8 cellular contexts compared by ENCODE assay signal in the genomic region with DNA sequence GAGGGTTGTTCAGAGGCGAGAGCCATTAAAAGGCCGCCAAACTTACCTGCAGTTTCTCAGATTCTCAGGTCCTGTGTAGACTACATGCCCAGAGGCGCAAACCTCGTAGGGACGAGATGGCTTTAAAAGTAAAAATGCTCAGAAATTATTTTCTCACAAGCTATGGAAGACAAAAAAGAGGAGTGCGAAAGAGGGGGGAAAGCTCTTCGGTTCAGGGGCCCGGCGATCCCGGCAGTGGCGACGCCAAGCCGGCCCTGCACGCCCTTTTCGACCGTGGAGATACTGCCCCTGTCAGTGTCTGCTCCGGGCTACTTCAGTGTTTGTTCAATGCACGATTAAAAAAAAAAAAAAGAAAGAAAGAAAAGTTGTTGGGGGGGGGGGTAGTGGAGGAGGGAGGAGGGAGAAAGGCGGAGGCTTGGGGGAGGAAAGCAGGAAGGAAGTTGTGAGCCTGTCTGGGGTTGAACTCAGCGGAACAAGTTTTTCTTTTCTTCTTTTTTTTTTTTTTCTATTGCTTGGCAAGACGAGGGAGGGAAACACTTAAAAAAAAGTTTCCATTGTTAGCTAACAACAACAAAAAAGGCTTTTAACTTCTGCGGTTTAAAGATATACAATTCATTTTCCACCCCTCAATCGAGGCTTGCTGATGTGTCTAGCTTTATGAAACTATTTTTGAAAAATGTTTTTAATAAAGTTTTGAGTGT. TPM values are rescaled to one million over a fixed set of nuclear protein-coding genes. Genes with fewer than 3 reads are reported as not detected.
DNase-seq lines count a peak whose midpoint lies in the region; ATAC-seq, FAIRE-seq and TF ChIP-seq lines count a peak whose summit lies in the region.

A gene (minus strand): TSS at position 288 of the 701 bp plus-strand sequence. CDS start 1,824 bp downstream, outside the sequence.

- TF ChIP-seq CTCF in GM12878 (IDR thresholded peaks at IDR 0.05 in 2 of 3, conservative IDR thresholded peaks at IDR 0.05 in 1 of 3; ENCODE audit: control insufficient read depth in 2 of 3, extremely low read depth in 1 of 3, insufficient read depth in 1 of 3, low read depth in 3 of 3, low read length in 3 of 3): no peak

- SMC1A ChIA-PET in GM12878 (lab: Charles Lee; ENCODE audit: uncharacterized antibody, unreplicated experiment): interaction anchor here (0.9 to 4.3 kb wide), 15 partner anchors 8 to 104 kb away, joined by 3 to 28 read pairs (median 10); no protein-coding TSS in a partner anchor

- H3K36me3 ChIP-seq in GM12878 (ENCODE audit: control insufficient read depth in 2 of 2, insufficient read depth in 2 of 2, low read length in 1 of 2): peaks cover 0 to 10% of the 10 kb centered on the region in 2 experiments; a peak in 2 of 4 replicates

- RAD21 ChIA-PET in GM12878 (lab: Charles Lee; ENCODE audit: unreplicated experiment): interaction anchor here (0.6 to 4.2 kb wide), 23 partner anchors 8 to 802 kb away, joined by 3 to 31 read pairs (median 5); no protein-coding TSS in a partner anchor

- peaks cover 29% of the 10 kb centered on the region for H3K4me1 ChIP-seq in GM12878 (ENCODE audit: control insufficient read depth, insufficient read depth, low read length)

- POLR2A ChIA-PET in T-cell (lab: Charles Lee) (interaction anchor here (0.6 to 1.4 kb wide), 26 partner anchors 9 to 1130 kb away, joined by 3 to 12 read pairs (median 5); a partner anchor contains a TSS), GM12878 (lab: Charles Lee) (interaction anchor here (0.6 to 4.2 kb wide), 15 partner anchors 9 to 284 kb away, joined by 3 to 32 read pairs (median 4); no protein-coding TSS in a partner anchor)

- H3K27me3 Mint-ChIP-seq in T-cell: no peaks in the 10 kb centered on the region

- no peaks in the 10 kb centered on the region for H3K27me3 ChIP-seq in GM12878 (replicated peaks in 1 of 2; ENCODE audit: control insufficient read depth in 2 of 2, insufficient read depth in 2 of 2, low read length in 1 of 2)

- peak within 1 kb of the TSS; percentile 75 for H2AFZ ChIP-seq in GM12878 (ENCODE audit: control insufficient read depth, low read depth, low read length)

- no peaks in the 10 kb centered on the region; the same call in 2 of the 3 replicates for H3K9me3 ChIP-seq in GM12878 (replicated peaks; ENCODE audit: control insufficient read depth, insufficient read depth, low read length)

- peaks cover 50% of the 10 kb centered on the region for H3K79me2 ChIP-seq in GM12878 (ENCODE audit: control insufficient read depth, insufficient read depth, low read length)

- peak within 1 kb of the TSS; percentile 87 for H3K27ac ChIP-seq in GM12878 (ENCODE audit: control insufficient read depth, insufficient read depth)

- TF ChIP-seq RAD21 in GM12878 (IDR thresholded peaks at IDR 0.05; ENCODE audit: insufficient read depth, low read depth, low read length): peak; percentile 22; the same call in 1 of the 2 replicates

- H3K4me1 Mint-ChIP-seq in T-cell: peaks cover 34 to 43% (median 38%) of the 10 kb centered on the region in 3 donors

- no peaks in the 10 kb centered on the region for H3K9me3 Mint-ChIP-seq in T-cell

- peak within 1 kb of the TSS; percentile 96 to 98 for H3K27ac Mint-ChIP-seq in T-cell

- TF ChIP-seq EP300 in GM12878 (IDR thresholded peaks at IDR 0.05; ENCODE audit: borderline replicate concordance in 1 of 2, control insufficient read depth in 1 of 2, low read depth in 2 of 2, low read length in 2 of 2): no peak

- peak; percentile 30 for ATAC-seq in HG03342 (IDR thresholded peaks at IDR 0.05; ENCODE audit: unreplicated experiment)
- peak; percentile 56 to 77 (median 58) for ATAC-seq in T-cell (replicated peaks in 1 of 4)
- peak; percentile 21 for ATAC-seq in GM12878

- peak; percentile 47 for DNase-seq in ELF-1 (ENCODE audit: low read depth, low spot score)
- DNase-seq in T-cell: peak; percentile 47 to 81 (median 65)
- DNase-seq in GM12878 (ENCODE audit: low read depth, low spot score): no peak
- peak; percentile 53 for DNase-seq in hepatic stellate cell (ENCODE audit: low spot score)
- peak; percentile 66 for DNase-seq in retina
- no peak for DNase-seq in HuH-7.5 (ENCODE audit: low spot score)
- DNase-seq in NCI-H446 treated with DMSO at 0.1 percent for 48 hours (lab: John Stamatoyannopoulos, UW): no peak

- WGBS in GM12878 (ENCODE audit: insufficient coverage, insufficient replicate concordance, low lambda C conversion rate, missing lambda C conversion rate): under 1% methylated on average over 21 of the region's 23 CpGs

- no TSS peak for BruUV-seq in GM12878 (replicated peaks; lab: Mats Ljungman, UMichigan)

- peak within 1 kb of the TSS; percentile 81 for H3K9ac ChIP-seq in GM12878 (ENCODE audit: control insufficient read depth, insufficient read depth, low read length)

- H4K20me1 ChIP-seq in GM12878 (ENCODE audit: control insufficient read depth, insufficient read depth): no peaks in the 10 kb centered on the region; the same call in 1 of the 2 replicates

- intact Hi-C loops in GM12878 (cut with micrococcal nuclease; ENCODE audit: unreplicated experiment): loop anchor here (2.0 to 10.0 kb wide), 3 partner anchors 48 to 334 kb away; a partner anchor contains a TSS

- CTCF ChIA-PET in T-cell (lab: Charles Lee): interaction anchor here (0.7 to 1.3 kb wide), 8 partner anchors 31 to 201 kb away, joined by 3 to 6 read pairs (median 4); a partner anchor contains a TSS
- CTCF ChIA-PET in GM12878 (lab: Yijun Ruan, JAX): interaction anchor here (0.8 to 2.4 kb wide), 13 partner anchors 7 to 113 kb away, joined by 3 to 10 read pairs (median 4); no protein-coding TSS in a partner anchor

- peak within 1 kb of the TSS; percentile 94 for H3K4me2 ChIP-seq in GM12878 (ENCODE audit: control insufficient read depth, insufficient read depth)

- H3K36me3 Mint-ChIP-seq in T-cell: peaks cover 24% of the 10 kb centered on the region

- FAIRE-seq in GM12878 (lab: Jason Lieb, UNC): peak; percentile 57

- H3K4me3 ChIP-seq in GM12878: peak within 1 kb of the TSS; percentile 98

- in situ Hi-C loops in GM12878 (cut with MboI): loop anchor here (10.0 kb wide), 1 partner anchor 86 kb away; no protein-coding TSS in a partner anchor

- peak within 1 kb of the TSS; percentile 85 to 95 (median 90) for H3K4me3 Mint-ChIP-seq in T-cell

- peak; percentile 66 for TF ChIP-seq POLR2A in GM12878 (IDR thresholded peaks at IDR 0.05; ENCODE audit: low read depth, low read length)

TF ChIP-seq in GM12878, 131 proteins besides CTCF, POLR2A, EP300 and RAD21 (continues in another document):
- peak; percentile 13 for TF ChIP-seq SP1 (IDR thresholded peaks at IDR 0.05; ENCODE audit: low read depth, low read length)
- TF ChIP-seq, protein P1, sequence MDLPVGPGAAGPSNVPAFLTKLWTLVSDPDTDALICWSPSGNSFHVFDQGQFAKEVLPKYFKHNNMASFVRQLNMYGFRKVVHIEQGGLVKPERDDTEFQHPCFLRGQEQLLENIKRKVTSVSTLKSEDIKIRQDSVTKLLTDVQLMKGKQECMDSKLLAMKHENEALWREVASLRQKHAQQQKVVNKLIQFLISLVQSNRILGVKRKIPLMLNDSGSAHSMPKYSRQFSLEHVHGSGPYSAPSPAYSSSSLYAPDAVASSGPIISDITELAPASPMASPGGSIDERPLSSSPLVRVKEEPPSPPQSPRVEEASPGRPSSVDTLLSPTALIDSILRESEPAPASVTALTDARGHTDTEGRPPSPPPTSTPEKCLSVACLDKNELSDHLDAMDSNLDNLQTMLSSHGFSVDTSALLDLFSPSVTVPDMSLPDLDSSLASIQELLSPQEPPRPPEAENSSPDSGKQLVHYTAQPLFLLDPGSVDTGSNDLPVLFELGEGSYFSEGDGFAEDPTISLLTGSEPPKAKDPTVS (IDR thresholded peaks at IDR 0.05; ENCODE audit: low read depth, low read length): no peak
- TF ChIP-seq POLR2AphosphoS2 (IDR thresholded peaks at IDR 0.05; ENCODE audit: low read depth, low read length): no peak
- TF ChIP-seq TAF1 (IDR thresholded peaks at IDR 0.05; ENCODE audit: borderline replicate concordance, low read depth, low read length): peak; percentile 39; the same call in 1 of the 2 replicates
- TF ChIP-seq CHD2 (IDR thresholded peaks at IDR 0.05; ENCODE audit: borderline replicate concordance, low read depth, low read length): 0 out of 2 replicates have a peak, but pooled peaks have one; percentile 20
- TF ChIP-seq BRCA1 (IDR thresholded peaks at IDR 0.05; ENCODE audit: low read depth, low read length): no peak
- TF ChIP-seq ZNF384 (IDR thresholded peaks at IDR 0.05; ENCODE audit: borderline replicate concordance, low read depth, low read length): peak; percentile 96
- TF ChIP-seq MXI1 (IDR thresholded peaks at IDR 0.05; ENCODE audit: low read depth, low read length): peak; percentile 25; the same call in 1 of the 2 replicates
- TF ChIP-seq ZSCAN29 (IDR thresholded peaks at IDR 0.05): peak; percentile 79
- no peak for TF ChIP-seq CHD4 (IDR thresholded peaks at IDR 0.05)

RNA-seq across cellular contexts. Expression of the gene that starts here (rescaled TPM):
- 100 to 1,000 TPM; 153 to 351 (median 179) TPM for total RNA-seq in T-cell
- 128 and 140 TPM in 2 replicates for total RNA-seq in GM12878 (2013; cell fraction: nucleolus; rRNA removed)
- 16.5 and 17.5 TPM in 2 replicates for total RNA-seq in GM12878 (2014; rRNA removed)
- 14.2 and 14.6 TPM in 2 replicates for total RNA-seq in GM12878 (2014; rRNA removed; fragmentation: Illumina TruSeq; extraction: Trizol)
- 34.4 and 38.7 TPM in 2 replicates for total RNA-seq in GM12878 (2021)
- polyA plus RNA-seq in GM12878 (2011; ENCODE audit: low read depth): 4.5 TPM
- polyA plus RNA-seq in GM12878 (2011; rRNA removed): 8.8 and 11.6 TPM in 2 replicates
- 12.4 and 12.8 TPM in 2 replicates for polyA plus RNA-seq in GM12878 (2011; cell fraction: cytosol; rRNA removed)
- polyA plus RNA-seq in GM12878 (2011; cell fraction: nucleus; rRNA removed): 20.1 and 27.3 TPM in 2 replicates
- 10.6 and 14.4 TPM in 2 replicates for polyA plus RNA-seq in GM12878 (2012)
- 8.8 and 14.7 TPM in 2 replicates for polyA plus RNA-seq in GM12878 (2014; fragmentation: Illumina TruSeq; extraction: Trizol)
- 1 to 10 TPM; 1.3 TPM for polyA plus RNA-seq in GM12878 (2014; fragmentation: Nextera tagmentation; extraction: Ambion mirVana)
- 20.3 and 20.9 TPM in 2 replicates for polyA plus RNA-seq in GM12878 (2014; rRNA removed)
- 1 to 10 TPM; 2.2 to 5.2 TPM for polyA plus RNA-seq in GM12878 (2016; fragmentation: Nextera tagmentation; extraction: Ambion mirVana)
- polyA minus RNA-seq in GM12878 (2011; rRNA and poly(A)+ RNA removed): 18.1 and 33.2 TPM in 2 replicates
- polyA minus RNA-seq in GM12878 (2011; cell fraction: cytosol; rRNA and poly(A)+ RNA removed): 11.4 and 12.6 TPM in 2 replicates
- polyA minus RNA-seq in GM12878 (2011; cell fraction: nucleus; rRNA and poly(A)+ RNA removed): 28.3 and 47.7 TPM in 2 replicates

Comparison
In these comparisons a context has a peak if more than half of its experiments do, and no peak if none do; other contexts are left out.
1. DNase-seq: peak in ELF-1 (single experiment), T-cell (34 of 34), hepatic stellate cell (single experiment) and retina (single experiment); none in GM12878 (single experiment), HuH-7.5 (single experiment) and NCI-H446 treated with DMSO at 0.1 percent for 48 hours (single experiment).
2. Peak in every context shown above with its lines, with median percentiles within 50 percentile points of each other: ATAC-seq.